In the genomic region with DNA sequence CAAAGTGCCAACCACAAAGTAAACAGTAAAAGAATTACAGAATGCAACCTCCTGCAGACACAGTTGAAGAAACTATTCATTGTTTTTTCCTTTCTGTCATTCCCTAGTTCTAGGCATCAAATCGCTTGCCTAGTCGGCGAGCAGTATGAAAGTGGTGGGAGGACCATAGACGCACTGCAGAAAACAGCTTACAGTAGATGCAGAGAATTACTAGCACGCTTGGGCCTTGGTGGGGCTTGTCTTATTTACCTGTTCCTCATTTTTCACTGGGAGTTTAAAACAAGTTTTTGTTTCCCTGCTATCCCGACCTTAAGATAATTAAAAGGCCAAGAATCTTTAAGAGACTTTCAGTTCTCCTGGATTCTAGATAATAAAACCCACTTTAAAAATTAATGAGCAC, we compare ENCODE assay signal across 8 cellular contexts. TPM values are rescaled to one million over a fixed set of nuclear protein-coding genes. Genes with fewer than 3 reads are reported as not detected.
DNase-seq lines count a peak whose midpoint lies in the region; ATAC-seq, FAIRE-seq and TF ChIP-seq lines count a peak whose summit lies in the region.
"Had no signal": no experiment of that assay in that cellular context is flagged by ENCODE, and none has a peak within 500 bp of the region (broad histone marks: within the 10 kb centered on the region; RNA-seq: fewer than 3 reads in every experiment).

No MANE protein-coding gene starts in this region.

- peak overlapping the region; percentile 84 for H3K4me3 ChIP-seq in rectal smooth muscle tissue (ENCODE audit: low read length)

- H3K4me1 Mint-ChIP-seq in endothelial cell (ENCODE audit: unreplicated experiment), result peaks cover 25% of the 10 kb centered on the region

- H3K27me3 Mint-ChIP-seq in endothelial cell (ENCODE audit: unreplicated experiment), result peaks cover 2% of the 10 kb centered on the region

- no peaks in the 10 kb centered on the region for H3K9me3 Mint-ChIP-seq in endothelial cell (ENCODE audit: unreplicated experiment)

- H3K27ac ChIP-seq in rectal smooth muscle tissue (ENCODE audit: low read depth, low read length), result no peak overlapping the region

- DNase-seq in GM12891 (ENCODE audit: insufficient read length, low spot score) (no peak), NCI-H2227 treated with DMSO at 0.1 percent for 48 hours (lab: John Stamatoyannopoulos, UW) (peak; percentile 11), endothelial cell (ENCODE audit: low spot score) (no peak), NCI-H526 treated with DMSO at 0.1 percent for 48 hours (lab: John Stamatoyannopoulos, UW) (no peak)
- DNase-seq in stimulated activated CD4-positive, alpha-beta T cell treated with anti-CD3 and anti-CD28 coated beads, Interleukin-2, amount 100 ng/mL, for 24 hours, result no peak

- H3K4me1 ChIP-seq in rectal smooth muscle tissue (ENCODE audit: control insufficient read depth, insufficient read depth, low read length), result peaks cover 16% of the 10 kb centered on the region
- H3K4me1 ChIP-seq: uterus had no signal

- no peak for FAIRE-seq in GM12891 (lab: Jason Lieb, UNC)

- ATAC-seq in HG02588 (IDR thresholded peaks at IDR 0.05; ENCODE audit: unreplicated experiment), result no peak

- no peak for TF ChIP-seq POLR2A in GM12891 (IDR thresholded peaks at IDR 0.05; ENCODE audit: low read depth, low read length)

- H3K27me3 ChIP-seq in rectal smooth muscle tissue (ENCODE audit: control insufficient read depth, insufficient read depth, low read length), result no peaks in the 10 kb centered on the region
- H3K27me3 ChIP-seq: uterus had no signal

- H3K36me3 ChIP-seq in rectal smooth muscle tissue (ENCODE audit: control insufficient read depth, insufficient read depth, low read length), result no peaks in the 10 kb centered on the region
- H3K36me3 ChIP-seq: uterus had no signal

- no peak overlapping the region for H3K27ac Mint-ChIP-seq in endothelial cell (ENCODE audit: unreplicated experiment)

- H3K4me3 Mint-ChIP-seq in endothelial cell (ENCODE audit: unreplicated experiment), result peak overlapping the region; percentile 97

- H3K36me3 Mint-ChIP-seq in endothelial cell (ENCODE audit: low read depth, unreplicated experiment), result no peaks in the 10 kb centered on the region

- H3K9ac ChIP-seq in rectal smooth muscle tissue (ENCODE audit: low read length), result no peak overlapping the region

- no peak for TF ChIP-seq CTCF in endothelial cell (IDR thresholded peaks at IDR 0.05; ENCODE audit: unreplicated experiment)

TF ChIP-seq in GM12891, 5 proteins besides CTCF, POLR2A, EP300 and RAD21:
- TF ChIP-seq SPI1 (IDR thresholded peaks at IDR 0.05; ENCODE audit: low read depth, low read length) (0 out of 2 replicates have a peak, but pooled peaks have one; percentile 15), POU2F2 (IDR thresholded peaks at IDR 0.05; ENCODE audit: low read depth, low read length) (no peak), PAX5 (IDR thresholded peaks at IDR 0.05; ENCODE audit: insufficient read depth, low read length, severe bottlenecking) (no peak)
TF ChIP-seq in GM12891: peak in this region for 1.

RNA-seq across cellular contexts. Expression of a gene that starts 0.7 kb away (rescaled TPM):
- polyA plus RNA-seq in GM12891 (2012; ENCODE audit: low read depth, missing spikeins), result 22.0 TPM
- 19.2 TPM for total RNA-seq in endothelial cell (ENCODE audit: unreplicated experiment)
